In the genomic region with DNA sequence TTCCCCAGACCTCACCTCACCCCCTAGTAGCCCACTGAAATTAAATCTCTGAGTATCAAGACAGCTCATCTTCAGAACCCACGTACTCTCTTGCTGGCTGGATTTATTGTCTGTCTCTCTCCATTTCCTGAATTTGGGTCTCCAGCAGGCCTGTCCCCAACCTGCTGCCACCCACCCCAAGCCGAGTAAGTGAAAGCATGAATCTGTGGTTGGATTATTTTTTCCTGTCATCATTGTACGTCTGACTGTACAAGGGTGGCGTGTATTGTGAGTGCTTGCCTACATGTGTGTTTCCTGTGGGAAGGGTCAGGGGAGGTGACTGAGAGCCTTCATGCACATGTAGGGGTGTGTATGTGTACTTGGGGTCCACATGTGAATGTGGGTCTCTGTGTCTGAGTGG, we compare ENCODE assay signal across 2 cellular contexts.
TF ChIP-seq lines count a peak whose summit lies in the region.

No MANE protein-coding gene starts in this region.

TF ChIP-seq in IMR-90, 13 proteins besides CTCF, POLR2A, EP300 and RAD21:
- TF ChIP-seq BHLHE40 (IDR thresholded peaks at IDR 0.05; ENCODE audit: low read depth, low read length) (no peak), RCOR1 (IDR thresholded peaks at IDR 0.05; ENCODE audit: insufficient replicate concordance, low read length) (no peak), NFE2L2 (IDR thresholded peaks at IDR 0.05; ENCODE audit: low read depth, low read length) (no peak), USF2 (IDR thresholded peaks at IDR 0.05; ENCODE audit: low read depth, low read length) (no peak), MXI1 (IDR thresholded peaks at IDR 0.05; ENCODE audit: borderline replicate concordance, low read depth, low read length) (no peak), SMC3 (IDR thresholded peaks at IDR 0.05; ENCODE audit: low read depth, low read length) (no peak), ELK1 (IDR thresholded peaks at IDR 0.05; ENCODE audit: borderline replicate concordance, low read depth, low read length) (no peak), MAZ (IDR thresholded peaks at IDR 0.05; ENCODE audit: borderline replicate concordance, low read depth, low read length) (no peak), CEBPB (IDR thresholded peaks at IDR 0.05; ENCODE audit: low read depth, low read length) (no peak), RFX5 (IDR thresholded peaks at IDR 0.05; ENCODE audit: low read depth, low read length) (no peak), CHD1 (IDR thresholded peaks at IDR 0.05; ENCODE audit: low read depth, low read length) (no peak), FOS (IDR thresholded peaks at IDR 0.05; ENCODE audit: low read depth, low read length) (no peak), MAFK (IDR thresholded peaks at IDR 0.05; ENCODE audit: low read depth, low read length) (no peak)

TF ChIP-seq in GM12878, 131 proteins besides CTCF, POLR2A, EP300 and RAD21 (continues in another document):
- no peak for TF ChIP-seq SRF (IDR thresholded peaks at IDR 0.05; ENCODE audit: low read depth in 2 of 2, low read length in 2 of 2)
- TF ChIP-seq USF1 (IDR thresholded peaks at IDR 0.05; ENCODE audit: borderline replicate concordance, extremely low read length, insufficient read depth, low read depth, low read length): no peak
- 0 out of 2 replicates have a peak, but pooled peaks have one; percentile 34 for TF ChIP-seq FOXK2 (IDR thresholded peaks at IDR 0.05)
- TF ChIP-seq EZH2 (IDR thresholded peaks at IDR 0.05; ENCODE audit: borderline replicate concordance, control insufficient read depth, low read depth, low read length): no peak
- TF ChIP-seq POLR2AphosphoS5 (IDR thresholded peaks at IDR 0.05; ENCODE audit: low read length): no peak
- 0 out of 2 replicates have a peak, but pooled peaks have one; percentile 22 for TF ChIP-seq CREB1 (IDR thresholded peaks at IDR 0.05; ENCODE audit: low read depth)
- no peak for TF ChIP-seq JUND (IDR thresholded peaks at IDR 0.05; ENCODE audit: low read depth, low read length)
- no peak for TF ChIP-seq SUZ12 (IDR thresholded peaks at IDR 0.05; ENCODE audit: unreplicated experiment)
- no peak; the same call in 1 of the 2 replicates for TF ChIP-seq FOXM1 (IDR thresholded peaks at IDR 0.05; ENCODE audit: low read depth, low read length)
- TF ChIP-seq, protein P1, sequence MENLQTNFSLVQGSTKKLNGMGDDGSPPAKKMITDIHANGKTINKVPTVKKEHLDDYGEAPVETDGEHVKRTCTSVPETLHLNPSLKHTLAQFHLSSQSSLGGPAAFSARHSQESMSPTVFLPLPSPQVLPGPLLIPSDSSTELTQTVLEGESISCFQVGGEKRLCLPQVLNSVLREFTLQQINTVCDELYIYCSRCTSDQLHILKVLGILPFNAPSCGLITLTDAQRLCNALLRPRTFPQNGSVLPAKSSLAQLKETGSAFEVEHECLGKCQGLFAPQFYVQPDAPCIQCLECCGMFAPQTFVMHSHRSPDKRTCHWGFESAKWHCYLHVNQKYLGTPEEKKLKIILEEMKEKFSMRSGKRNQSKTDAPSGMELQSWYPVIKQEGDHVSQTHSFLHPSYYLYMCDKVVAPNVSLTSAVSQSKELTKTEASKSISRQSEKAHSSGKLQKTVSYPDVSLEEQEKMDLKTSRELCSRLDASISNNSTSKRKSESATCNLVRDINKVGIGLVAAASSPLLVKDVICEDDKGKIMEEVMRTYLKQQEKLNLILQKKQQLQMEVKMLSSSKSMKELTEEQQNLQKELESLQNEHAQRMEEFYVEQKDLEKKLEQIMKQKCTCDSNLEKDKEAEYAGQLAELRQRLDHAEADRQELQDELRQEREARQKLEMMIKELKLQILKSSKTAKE (IDR thresholded peaks at IDR 0.05; ENCODE audit: low read depth, poor library complexity, severe bottlenecking): no peak
- peak; percentile 5 to 24; a peak in 1 of 4 replicates for TF ChIP-seq BHLHE40 (IDR thresholded peaks at IDR 0.05; ENCODE audit: borderline replicate concordance in 1 of 2, low read depth in 2 of 2, low read length in 1 of 2)
- peak; percentile 21 for TF ChIP-seq MEF2B (IDR thresholded peaks at IDR 0.05; ENCODE audit: partially characterized antibody, poor library complexity, severe bottlenecking)
- no peak for TF ChIP-seq ZNF207 (IDR thresholded peaks at IDR 0.05; ENCODE audit: borderline replicate concordance)
- peak; percentile 27; the same call in 1 of the 2 replicates for TF ChIP-seq IKZF1 (conservative IDR thresholded peaks at IDR 0.05)
- TF ChIP-seq USF2 (IDR thresholded peaks at IDR 0.05; ENCODE audit: borderline replicate concordance, low read depth, low read length): no peak
- TF ChIP-seq, protein P2, sequence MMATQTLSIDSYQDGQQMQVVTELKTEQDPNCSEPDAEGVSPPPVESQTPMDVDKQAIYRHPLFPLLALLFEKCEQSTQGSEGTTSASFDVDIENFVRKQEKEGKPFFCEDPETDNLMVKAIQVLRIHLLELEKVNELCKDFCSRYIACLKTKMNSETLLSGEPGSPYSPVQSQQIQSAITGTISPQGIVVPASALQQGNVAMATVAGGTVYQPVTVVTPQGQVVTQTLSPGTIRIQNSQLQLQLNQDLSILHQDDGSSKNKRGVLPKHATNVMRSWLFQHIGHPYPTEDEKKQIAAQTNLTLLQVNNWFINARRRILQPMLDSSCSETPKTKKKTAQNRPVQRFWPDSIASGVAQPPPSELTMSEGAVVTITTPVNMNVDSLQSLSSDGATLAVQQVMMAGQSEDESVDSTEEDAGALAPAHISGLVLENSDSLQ (IDR thresholded peaks at IDR 0.05): no peak
- TF ChIP-seq WRNIP1 (IDR thresholded peaks at IDR 0.05; ENCODE audit: borderline replicate concordance, low read depth, low read length): no peak
- TF ChIP-seq, protein P3, sequence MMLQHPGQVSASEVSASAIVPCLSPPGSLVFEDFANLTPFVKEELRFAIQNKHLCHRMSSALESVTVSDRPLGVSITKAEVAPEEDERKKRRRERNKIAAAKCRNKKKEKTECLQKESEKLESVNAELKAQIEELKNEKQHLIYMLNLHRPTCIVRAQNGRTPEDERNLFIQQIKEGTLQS (IDR thresholded peaks at IDR 0.05; ENCODE audit: borderline replicate concordance, extremely low read depth, low read depth, low read length): no peak
- TF ChIP-seq ZNF274 (IDR thresholded peaks at IDR 0.05; ENCODE audit: insufficient read depth, insufficient read length): no peak
- TF ChIP-seq CBX3 (IDR thresholded peaks at IDR 0.05; ENCODE audit: borderline replicate concordance, low read depth): no peak
- no peak for TF ChIP-seq RBBP5 (conservative IDR thresholded peaks at IDR 0.05)
- no peak for TF ChIP-seq IRF5 (IDR thresholded peaks at IDR 0.05; ENCODE audit: borderline replicate concordance)
- no peak for TF ChIP-seq HDAC2 (IDR thresholded peaks at IDR 0.05)
- TF ChIP-seq POU2F2 (IDR thresholded peaks at IDR 0.05; ENCODE audit: borderline replicate concordance, low read depth, low read length): peak; percentile 16; the same call in 1 of the 3 replicates
- 0 out of 2 replicates have a peak, but pooled peaks have one; percentile 45 for TF ChIP-seq IRF4 (IDR thresholded peaks at IDR 0.05; ENCODE audit: low read depth, low read length)
- no peak for TF ChIP-seq NRF1 (conservative IDR thresholded peaks at IDR 0.05; ENCODE audit: low read depth, low read length)
- no peak for TF ChIP-seq TCF7 (IDR thresholded peaks at IDR 0.05; ENCODE audit: borderline replicate concordance)
- no peak for TF ChIP-seq TAF1 (IDR thresholded peaks at IDR 0.05; ENCODE audit: borderline replicate concordance, low read depth, low read length)
- TF ChIP-seq, protein P4, sequence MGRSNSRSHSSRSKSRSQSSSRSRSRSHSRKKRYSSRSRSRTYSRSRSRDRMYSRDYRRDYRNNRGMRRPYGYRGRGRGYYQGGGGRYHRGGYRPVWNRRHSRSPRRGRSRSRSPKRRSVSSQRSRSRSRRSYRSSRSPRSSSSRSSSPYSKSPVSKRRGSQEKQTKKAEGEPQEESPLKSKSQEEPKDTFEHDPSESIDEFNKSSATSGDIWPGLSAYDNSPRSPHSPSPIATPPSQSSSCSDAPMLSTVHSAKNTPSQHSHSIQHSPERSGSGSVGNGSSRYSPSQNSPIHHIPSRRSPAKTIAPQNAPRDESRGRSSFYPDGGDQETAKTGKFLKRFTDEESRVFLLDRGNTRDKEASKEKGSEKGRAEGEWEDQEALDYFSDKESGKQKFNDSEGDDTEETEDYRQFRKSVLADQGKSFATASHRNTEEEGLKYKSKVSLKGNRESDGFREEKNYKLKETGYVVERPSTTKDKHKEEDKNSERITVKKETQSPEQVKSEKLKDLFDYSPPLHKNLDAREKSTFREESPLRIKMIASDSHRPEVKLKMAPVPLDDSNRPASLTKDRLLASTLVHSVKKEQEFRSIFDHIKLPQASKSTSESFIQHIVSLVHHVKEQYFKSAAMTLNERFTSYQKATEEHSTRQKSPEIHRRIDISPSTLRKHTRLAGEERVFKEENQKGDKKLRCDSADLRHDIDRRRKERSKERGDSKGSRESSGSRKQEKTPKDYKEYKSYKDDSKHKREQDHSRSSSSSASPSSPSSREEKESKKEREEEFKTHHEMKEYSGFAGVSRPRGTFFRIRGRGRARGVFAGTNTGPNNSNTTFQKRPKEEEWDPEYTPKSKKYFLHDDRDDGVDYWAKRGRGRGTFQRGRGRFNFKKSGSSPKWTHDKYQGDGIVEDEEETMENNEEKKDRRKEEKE (IDR thresholded peaks at IDR 0.05): no peak
- TF ChIP-seq CEBPB (IDR thresholded peaks at IDR 0.05; ENCODE audit: borderline replicate concordance in 1 of 2, low read depth in 2 of 2, low read length in 2 of 2): no peak
- no peak for TF ChIP-seq PAX8 (IDR thresholded peaks at IDR 0.05)
- TF ChIP-seq RB1 (IDR thresholded peaks at IDR 0.05; ENCODE audit: borderline replicate concordance): no peak
- no peak for TF ChIP-seq POLR2AphosphoS2 (IDR thresholded peaks at IDR 0.05; ENCODE audit: low read depth, low read length)
- TF ChIP-seq EED (IDR thresholded peaks at IDR 0.05; ENCODE audit: low read depth): peak; percentile 23; the same call in 1 of the 2 replicates
- no peak for TF ChIP-seq CREM (IDR thresholded peaks at IDR 0.05; ENCODE audit: low read depth)
- TF ChIP-seq SMAD1 (IDR thresholded peaks at IDR 0.05; ENCODE audit: low read depth, partially characterized antibody): no peak
- no peak for TF ChIP-seq NFYA (IDR thresholded peaks at IDR 0.05; ENCODE audit: borderline replicate concordance, low read depth, low read length)
- TF ChIP-seq, protein P5, sequence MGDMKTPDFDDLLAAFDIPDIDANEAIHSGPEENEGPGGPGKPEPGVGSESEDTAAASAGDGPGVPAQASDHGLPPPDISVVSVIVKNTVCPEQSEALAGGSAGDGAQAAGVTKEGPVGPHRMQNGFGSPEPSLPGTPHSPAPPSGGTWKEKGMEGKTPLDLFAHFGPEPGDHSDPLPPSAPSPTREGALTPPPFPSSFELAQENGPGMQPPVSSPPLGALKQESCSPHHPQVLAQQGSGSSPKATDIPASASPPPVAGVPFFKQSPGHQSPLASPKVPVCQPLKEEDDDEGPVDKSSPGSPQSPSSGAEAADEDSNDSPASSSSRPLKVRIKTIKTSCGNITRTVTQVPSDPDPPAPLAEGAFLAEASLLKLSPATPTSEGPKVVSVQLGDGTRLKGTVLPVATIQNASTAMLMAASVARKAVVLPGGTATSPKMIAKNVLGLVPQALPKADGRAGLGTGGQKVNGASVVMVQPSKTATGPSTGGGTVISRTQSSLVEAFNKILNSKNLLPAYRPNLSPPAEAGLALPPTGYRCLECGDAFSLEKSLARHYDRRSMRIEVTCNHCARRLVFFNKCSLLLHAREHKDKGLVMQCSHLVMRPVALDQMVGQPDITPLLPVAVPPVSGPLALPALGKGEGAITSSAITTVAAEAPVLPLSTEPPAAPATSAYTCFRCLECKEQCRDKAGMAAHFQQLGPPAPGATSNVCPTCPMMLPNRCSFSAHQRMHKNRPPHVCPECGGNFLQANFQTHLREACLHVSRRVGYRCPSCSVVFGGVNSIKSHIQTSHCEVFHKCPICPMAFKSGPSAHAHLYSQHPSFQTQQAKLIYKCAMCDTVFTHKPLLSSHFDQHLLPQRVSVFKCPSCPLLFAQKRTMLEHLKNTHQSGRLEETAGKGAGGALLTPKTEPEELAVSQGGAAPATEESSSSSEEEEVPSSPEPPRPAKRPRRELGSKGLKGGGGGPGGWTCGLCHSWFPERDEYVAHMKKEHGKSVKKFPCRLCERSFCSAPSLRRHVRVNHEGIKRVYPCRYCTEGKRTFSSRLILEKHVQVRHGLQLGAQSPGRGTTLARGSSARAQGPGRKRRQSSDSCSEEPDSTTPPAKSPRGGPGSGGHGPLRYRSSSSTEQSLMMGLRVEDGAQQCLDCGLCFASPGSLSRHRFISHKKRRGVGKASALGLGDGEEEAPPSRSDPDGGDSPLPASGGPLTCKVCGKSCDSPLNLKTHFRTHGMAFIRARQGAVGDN (IDR thresholded peaks at IDR 0.05): 0 out of 2 replicates have a peak, but pooled peaks have one; percentile 13
- peak; percentile 50 for TF ChIP-seq RUNX3 (IDR thresholded peaks at IDR 0.05; ENCODE audit: low read length)
- no peak for TF ChIP-seq LARP7 (IDR thresholded peaks at IDR 0.05)
- TF ChIP-seq ELK1 (IDR thresholded peaks at IDR 0.05; ENCODE audit: low read depth, low read length): no peak
- peak in 1 of 2 experiments; percentile 35; a peak in 1 of 4 replicates for TF ChIP-seq IKZF2 (IDR thresholded peaks at IDR 0.05)
